ENCODE assay signal across 13 cellular contexts in genomic region chr10:44968887-44969400, GRCh38. TPM values are rescaled to one million over a fixed set of nuclear protein-coding genes. Genes with fewer than 3 reads are reported as not detected.
A peak's percentile ranks its signal among the peaks of the same experiment; 100 is the strongest.
DNase-seq lines count a peak whose midpoint lies in the region; ATAC-seq, FAIRE-seq and TF ChIP-seq lines count a peak whose summit lies in the region.
"Had no signal": no experiment of that assay in that cellular context is flagged by ENCODE, and none has a peak within 500 bp of the region (broad histone marks: within the 10 kb centered on the region; RNA-seq: fewer than 3 reads in every experiment).

No MANE protein-coding gene starts in this region.

- H3K4me1 Mint-ChIP-seq in neural crest cell, result peaks cover 55% of the 10 kb centered on the region

- peak; percentile 73 to 78 for DNase-seq in HL-60 (ENCODE audit: low read depth in 1 of 2, low spot score in 1 of 2)
- DNase-seq in bronchial epithelial cell (ENCODE audit: low read depth), result no peak
- no peak for DNase-seq in neural crest cell (ENCODE audit: low read depth, low spot score)
- DNase-seq in activated CD4-positive, CD25-positive, alpha-beta regulatory T cell treated with anti-CD3 and anti-CD28 coated beads, Interleukin-2, amount 50 U/mL, for 72 hours, result no peak
- no peak for DNase-seq in NCI-H526 treated with DMSO at 0.1 percent for 48 hours (lab: John Stamatoyannopoulos, UW)
- DNase-seq: activated CD8-positive, alpha-beta memory T cell treated with anti-CD3 and anti-CD28 coated beads, Interleukin-2, amount 50 U/mL, for 48 hours; NCI-H1436; retina; SW 1271 had no signal

- TF ChIP-seq CTCF in HL-60 (IDR thresholded peaks at IDR 0.05; ENCODE audit: insufficient read depth, low read length), result no peak
- TF ChIP-seq CTCF in bronchial epithelial cell (IDR thresholded peaks at IDR 0.05; ENCODE audit: insufficient read depth, low read length, severe bottlenecking), result no peak
- TF ChIP-seq CTCF in neural crest cell (conservative IDR thresholded peaks at IDR 0.05), result no peak

- peaks cover 74 to 99% (median 97%) of the 10 kb centered on the region in 10 experiments for H3K4me1 ChIP-seq in BLaER1 treated with 17β-estradiol and CSF1 and Interleukin-3, amounts not matched to agents 10 nM and 100 nM

- no peaks in the 10 kb centered on the region for H3K9me3 ChIP-seq in BLaER1 treated with 17β-estradiol and CSF1 and Interleukin-3, amounts not matched to agents 10 nM and 100 nM (replicated peaks in 1 of 11)

- H3K36me3 Mint-ChIP-seq in neural crest cell (ENCODE audit: low read depth), result peaks cover 5% of the 10 kb centered on the region

- H3K9ac ChIP-seq in BLaER1 treated with 17β-estradiol and CSF1 and Interleukin-3, amounts not matched to agents 10 nM and 100 nM, result peak overlapping the region; percentile 61 to 92 (median 87)

- H3K4me3 Mint-ChIP-seq in neural crest cell, result no peak overlapping the region

- ATAC-seq in GM19467 (IDR thresholded peaks at IDR 0.05; ENCODE audit: unreplicated experiment) (no peak), HG02938 (IDR thresholded peaks at IDR 0.05; ENCODE audit: unreplicated experiment) (no peak)

- H3K27me3 Mint-ChIP-seq in neural crest cell (ENCODE audit: low read depth), result no peaks in the 10 kb centered on the region

- FAIRE-seq in bronchial epithelial cell (lab: Jason Lieb, UNC), result peak; percentile 87

- H3K36me3 ChIP-seq in BLaER1 treated with 17β-estradiol and CSF1 and Interleukin-3, amounts not matched to agents 10 nM and 100 nM, result peaks cover 0 to 72% (median 34%) of the 10 kb centered on the region in 11 experiments; a peak in 18 of 22 replicates
- no peaks in the 10 kb centered on the region for H3K36me3 ChIP-seq in bronchial epithelial cell (ENCODE audit: control insufficient read depth, insufficient read depth, low read length)

- no peaks in the 10 kb centered on the region for H3K9me3 Mint-ChIP-seq in neural crest cell

- peak overlapping the region in 7 of 10 experiments; percentile 4 to 57 (median 37); a peak in 11 of 20 replicates for H3K4me3 ChIP-seq in BLaER1 treated with 17β-estradiol and CSF1 and Interleukin-3, amounts not matched to agents 10 nM and 100 nM
- H3K4me3 ChIP-seq in HL-60 (replicated peaks; ENCODE audit: insufficient read depth, low read length) (no peak overlapping the region), bronchial epithelial cell (ENCODE audit: low read depth, low read length) (no peak overlapping the region)
- H3K4me3 ChIP-seq: cardiac muscle cell had no signal

- peaks cover 0 to 8% (median 0%) of the 10 kb centered on the region in 11 experiments; a peak in 1 of 22 replicates for H4K20me1 ChIP-seq in BLaER1 treated with 17β-estradiol and CSF1 and Interleukin-3, amounts not matched to agents 10 nM and 100 nM

- H3K27ac ChIP-seq in BLaER1 treated with 17β-estradiol and CSF1 and Interleukin-3, amounts not matched to agents 10 nM and 100 nM, result peak overlapping the region; percentile 80 to 98 (median 93)
- H3K27ac ChIP-seq in HL-60 (replicated peaks), result peak overlapping the region; percentile 97
- H3K27ac ChIP-seq: cardiac muscle cell had no signal

- peak overlapping the region; percentile 96 to 100 (median 99) for H3K4me2 ChIP-seq in BLaER1 treated with 17β-estradiol and CSF1 and Interleukin-3, amounts not matched to agents 10 nM and 100 nM

- H3K27ac Mint-ChIP-seq in neural crest cell (ENCODE audit: unreplicated experiment), result peak overlapping the region; percentile 1

- no peaks in the 10 kb centered on the region for H3K27me3 ChIP-seq in BLaER1 treated with 17β-estradiol and CSF1 and Interleukin-3, amounts not matched to agents 10 nM and 100 nM
- H3K27me3 ChIP-seq in HL-60 (ENCODE audit: insufficient read depth, poor library complexity, severe bottlenecking), result no peaks in the 10 kb centered on the region
- no peaks in the 10 kb centered on the region for H3K27me3 ChIP-seq in bronchial epithelial cell (ENCODE audit: control insufficient read depth, insufficient read depth, low read length)
- H3K27me3 ChIP-seq: cardiac muscle cell had no signal

RNA-seq across cellular contexts. Expression of gene RASSF4, which starts 9.3 kb away (rescaled TPM):
- total RNA-seq in bronchial epithelial cell (0.26 and 0.51 TPM in 2 replicates), neural crest cell (16.4 and 18.6 TPM in 2 replicates)

RNA-seq across cellular contexts. Expression of gene DEPP1, which starts 9.7 kb away (rescaled TPM):
- 0.26 and 1.0 TPM in 2 replicates for total RNA-seq in bronchial epithelial cell
- total RNA-seq in neural crest cell, result 0.50 and 1.1 TPM in 2 replicates

RNA-seq across cellular contexts. Expression of gene ZNF22, which starts 31.8 kb away (rescaled TPM):
- total RNA-seq in bronchial epithelial cell (4.6 and 9.2 TPM in 2 replicates), neural crest cell (51.0 and 52.8 TPM in 2 replicates)

RNA-seq across cellular contexts. Expression of gene TMEM72, which starts 57.8 kb away (rescaled TPM):
- not detected in 2 replicates for total RNA-seq in bronchial epithelial cell
- total RNA-seq in neural crest cell, result not detected in 2 replicates

Comparison
In these comparisons a context has a peak if more than half of its experiments do, and no peak if none do; other contexts are left out.
1. H3K4me3 ChIP-seq: peak in BLaER1 treated with 17β-estradiol and CSF1 and Interleukin-3, amounts not matched to agents 10 nM and 100 nM (7 of 10); none in HL-60 (single experiment) and bronchial epithelial cell (single experiment).
2. DNase-seq: peak in HL-60 (2 of 2); none in bronchial epithelial cell (single experiment), neural crest cell (single experiment), activated CD4-positive, CD25-positive, alpha-beta regulatory T cell treated with anti-CD3 and anti-CD28 coated beads, Interleukin-2, amount 50 U/mL, for 72 hours (single experiment) and NCI-H526 treated with DMSO at 0.1 percent for 48 hours (single experiment).
3. RNA of gene RASSF4, which starts 9.3 kb away (total RNA-seq): 16.4 to 18.6 TPM in neural crest cell; 0.26 to 0.51 TPM in bronchial epithelial cell; every median in the first group is over 10 times any median in the second.